In the genomic region with DNA sequence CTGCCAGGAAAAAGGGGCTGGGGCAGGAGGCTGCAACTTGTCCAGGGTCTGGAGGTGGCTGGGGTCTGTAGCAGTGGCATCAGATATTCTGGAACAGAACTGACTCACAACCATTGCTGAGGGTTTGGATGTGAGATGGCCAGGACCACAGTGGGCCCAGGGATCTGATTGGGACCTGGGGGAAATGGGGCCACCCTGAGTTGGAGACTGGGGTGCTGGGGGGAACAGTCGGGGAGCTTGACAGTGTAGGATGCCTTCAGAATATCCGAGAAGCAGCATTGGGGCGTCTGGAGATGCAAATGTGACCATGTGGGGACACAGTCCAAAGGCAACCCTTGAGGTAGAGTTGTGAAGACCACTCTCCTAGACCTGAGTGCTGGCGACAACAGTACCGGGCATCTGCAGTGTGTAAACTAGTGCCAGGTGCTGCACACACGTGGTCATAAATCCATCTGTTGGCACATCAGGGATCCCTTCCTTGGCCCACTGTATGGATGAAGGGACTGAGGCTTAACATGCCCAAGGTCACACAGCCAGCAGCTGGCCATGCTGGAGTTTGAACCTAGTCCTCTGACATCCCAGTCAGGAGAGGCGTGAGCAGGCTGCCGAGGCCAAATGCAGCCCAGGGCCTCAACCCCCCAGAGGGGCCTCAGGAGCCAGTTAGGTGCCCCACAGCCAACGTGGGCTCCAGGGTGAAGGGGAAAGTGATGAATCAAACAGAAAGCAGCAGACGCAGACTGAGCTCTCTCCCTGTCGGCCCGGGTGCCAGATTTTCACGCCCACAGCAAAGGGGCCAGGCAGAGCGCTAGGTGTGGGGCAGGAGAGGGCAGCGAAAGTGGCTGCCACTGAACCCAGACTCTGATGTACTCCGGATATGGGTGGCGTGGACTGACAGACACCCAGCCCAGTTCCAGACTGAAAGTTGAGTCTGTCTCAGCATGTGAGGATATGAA, we compare ENCODE assay signal across 7 cellular contexts. TPM values are rescaled to one million over a fixed set of nuclear protein-coding genes. Genes with fewer than 3 reads are reported as not detected.
DNase-seq lines count a peak whose midpoint lies in the region; ATAC-seq, FAIRE-seq and TF ChIP-seq lines count a peak whose summit lies in the region.

No MANE protein-coding gene starts in this region.

- H3K27me3 Mint-ChIP-seq in activated CD4-positive, alpha-beta T cell treated with anti-CD3 and anti-CD28 coated beads, Interleukin-2, amount 10 ng/mL, durations not matched to agents 7 days and 5 days = no peaks in the 10 kb centered on the region

- peak; percentile 71 for DNase-seq in activated CD4-positive, alpha-beta T cell treated with anti-CD3 and anti-CD28 coated beads, Interleukin-2, amount 10 ng/mL, durations not matched to agents 7 days and 5 days
- peak; percentile 37 for DNase-seq in effector CD4-positive, alpha-beta T cell
- peak; percentile 82 for DNase-seq in stimulated activated CD8-positive, alpha-beta memory T cell treated with anti-CD3 and anti-CD28 coated beads, Interleukin-4, amount 100 ng/mL, for 24 hours (ENCODE audit: low read depth)
- DNase-seq in NCI-H1436 treated with DMSO at 0.1 percent for 48 hours (lab: John Stamatoyannopoulos, UW) (no peak), D721Med (ENCODE audit: insufficient read length, low spot score) (no peak)

- peaks cover 89% of the 10 kb centered on the region for H3K4me1 Mint-ChIP-seq in activated CD4-positive, alpha-beta T cell treated with anti-CD3 and anti-CD28 coated beads, Interleukin-2, amount 10 ng/mL, durations not matched to agents 7 days and 5 days

- peak overlapping the region; percentile 45 for H3K4me3 Mint-ChIP-seq in activated CD4-positive, alpha-beta T cell treated with anti-CD3 and anti-CD28 coated beads, Interleukin-2, amount 10 ng/mL, durations not matched to agents 7 days and 5 days

- no peak for FAIRE-seq in D721Med (lab: Jason Lieb, UNC)

- peak; percentile 41 for ATAC-seq in GM21529 (IDR thresholded peaks at IDR 0.05; ENCODE audit: unreplicated experiment)
- no peak for ATAC-seq in HG02623 (IDR thresholded peaks at IDR 0.05; ENCODE audit: unreplicated experiment)

- peaks cover 32% of the 10 kb centered on the region for H3K36me3 Mint-ChIP-seq in activated CD4-positive, alpha-beta T cell treated with anti-CD3 and anti-CD28 coated beads, Interleukin-2, amount 10 ng/mL, durations not matched to agents 7 days and 5 days (ENCODE audit: low read depth)

- CTCF ChIA-PET in activated CD4-positive, alpha-beta T cell treated with anti-CD3 and anti-CD28 coated beads, Interleukin-2, amount 10 ng/mL, durations not matched to agents 7 days and 5 days (lab: Charles Lee) = interaction anchor here (2.6 to 11.1 kb wide), 4 partner anchors 10 to 27 kb away, joined by 8 to 284 read pairs (median 144); partner anchors contain the start of genes C3orf18, CISH, HEMK1 and MAPKAPK3

- H3K27ac Mint-ChIP-seq in activated CD4-positive, alpha-beta T cell treated with anti-CD3 and anti-CD28 coated beads, Interleukin-2, amount 10 ng/mL, durations not matched to agents 7 days and 5 days = peak overlapping the region; percentile 96

- TF ChIP-seq CTCF in D721Med (IDR thresholded peaks at IDR 0.05; ENCODE audit: insufficient read depth, missing control alignments) = no peak

- POLR2A ChIA-PET in activated CD4-positive, alpha-beta T cell treated with anti-CD3 and anti-CD28 coated beads, Interleukin-2, amount 10 ng/mL, durations not matched to agents 7 days and 5 days (lab: Charles Lee) = interaction anchor here (1.0 to 7.3 kb wide), 6 partner anchors 14 to 25 kb away, joined by 3 to 76 read pairs (median 4); partner anchors contain the start of gene CISH

- H3K9me3 Mint-ChIP-seq in activated CD4-positive, alpha-beta T cell treated with anti-CD3 and anti-CD28 coated beads, Interleukin-2, amount 10 ng/mL, durations not matched to agents 7 days and 5 days = no peaks in the 10 kb centered on the region

RNA-seq across cellular contexts. Expression of gene HEMK1, which starts 18.8 kb away (rescaled TPM):
- 10 to 100 TPM; 42.3 to 49.0 TPM for total RNA-seq in activated CD4-positive, alpha-beta T cell treated with anti-CD3 and anti-CD28 coated beads, Interleukin-2, amount 10 ng/mL, durations not matched to agents 7 days and 5 days

RNA-seq across cellular contexts. Expression of gene C3orf18, which starts 20.5 kb away (rescaled TPM):
- total RNA-seq in activated CD4-positive, alpha-beta T cell treated with anti-CD3 and anti-CD28 coated beads, Interleukin-2, amount 10 ng/mL, durations not matched to agents 7 days and 5 days = 10 to 100 TPM; 29.0 to 33.9 TPM

RNA-seq across cellular contexts. Expression of gene CISH, which starts 23.5 kb away (rescaled TPM):
- total RNA-seq in activated CD4-positive, alpha-beta T cell treated with anti-CD3 and anti-CD28 coated beads, Interleukin-2, amount 10 ng/mL, durations not matched to agents 7 days and 5 days = 100 to 1,000 TPM; 300 to 308 TPM

RNA-seq across cellular contexts. Expression of gene MAPKAPK3, which starts 28.9 kb away (rescaled TPM):
- 100 to 1,000 TPM; 135 to 140 TPM for total RNA-seq in activated CD4-positive, alpha-beta T cell treated with anti-CD3 and anti-CD28 coated beads, Interleukin-2, amount 10 ng/mL, durations not matched to agents 7 days and 5 days

Comparison
In these comparisons a context has a peak if more than half of its experiments do, and no peak if none do; other contexts are left out.
1. DNase-seq: peak in activated CD4-positive, alpha-beta T cell treated with anti-CD3 and anti-CD28 coated beads, Interleukin-2, amount 10 ng/mL, durations not matched to agents 7 days and 5 days (single experiment), effector CD4-positive, alpha-beta T cell (single experiment) and stimulated activated CD8-positive, alpha-beta memory T cell treated with anti-CD3 and anti-CD28 coated beads, Interleukin-4, amount 100 ng/mL, for 24 hours (single experiment); none in NCI-H1436 treated with DMSO at 0.1 percent for 48 hours (single experiment) and D721Med (single experiment).